Comparison of ENCODE assay signal across 8 cellular contexts in the genomic region with DNA sequence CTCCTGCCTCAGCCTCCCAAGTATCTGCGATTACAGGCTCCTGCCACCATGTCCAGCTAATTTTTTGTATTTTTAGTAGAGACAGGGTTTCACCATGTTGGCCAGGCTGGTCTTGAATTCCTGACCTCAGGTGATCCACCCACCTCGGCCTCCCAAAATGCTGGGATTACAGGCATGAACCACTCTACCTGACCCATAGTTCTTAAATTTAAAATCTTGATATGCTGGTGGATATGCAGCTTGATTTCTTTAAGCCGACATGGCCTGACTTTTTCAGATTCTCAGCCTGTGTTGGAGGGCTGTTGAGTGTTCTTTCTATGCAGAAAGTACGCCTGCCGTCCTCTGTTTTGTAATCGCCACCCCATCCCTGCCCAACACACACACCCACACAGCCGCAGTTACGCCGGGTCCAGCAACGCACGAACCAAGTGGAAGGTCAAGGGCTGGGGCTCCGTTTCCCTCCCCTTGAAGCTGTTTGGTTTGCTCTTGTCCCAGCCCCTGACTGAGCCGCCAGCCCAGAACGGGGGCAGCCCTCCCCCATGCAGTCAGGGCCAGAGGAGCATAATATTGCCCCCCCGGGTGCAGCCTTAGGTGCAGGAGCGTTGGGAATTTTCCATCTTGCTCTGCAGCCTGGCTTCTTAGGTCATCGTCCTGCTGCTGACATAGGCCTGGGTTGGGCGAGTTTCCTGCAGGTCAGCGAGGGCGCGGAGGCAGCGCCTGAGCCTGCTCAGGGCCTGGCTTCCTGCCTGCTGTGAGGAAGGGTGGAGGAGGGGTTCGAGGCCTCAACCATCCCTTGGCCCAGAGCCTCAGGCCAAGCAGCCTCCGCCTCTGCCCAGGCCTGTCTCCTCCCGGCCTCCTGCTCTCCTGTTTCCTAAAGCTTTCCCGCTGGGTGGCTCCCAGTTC. TPM values are rescaled to one million over a fixed set of nuclear protein-coding genes. Genes with fewer than 3 reads are reported as not detected.
DNase-seq lines count a peak whose midpoint lies in the region; TF ChIP-seq lines count a peak whose summit lies in the region.

No MANE protein-coding gene starts in this region.

- H3K4me1 Mint-ChIP-seq in activated naive CD8-positive, alpha-beta T cell treated with anti-CD3 and anti-CD28 coated beads for 36 hours = peaks cover 49% of the 10 kb centered on the region

- POLR2A ChIA-PET in HEK293 (lab: Yijun Ruan, JAX) = no interaction called here

- H3K4me3 ChIP-seq in HEK293 (ENCODE audit: low read depth, low read length) = no peak overlapping the region

- DNase-seq in cardiac septum (ENCODE audit: low spot score) (peak; percentile 96), pons (ENCODE audit: low spot score) (peak; percentile 54), DMS114 treated with DMSO at 0.1 percent for 48 hours (lab: John Stamatoyannopoulos, UW; ENCODE audit: unreplicated experiment) (no peak), NCI-H187 (lab: John Stamatoyannopoulos, UW) (no peak)
- DNase-seq in activated naive CD8-positive, alpha-beta T cell treated with anti-CD3 and anti-CD28 coated beads for 36 hours = no peak
- DNase-seq in activated CD8-positive, alpha-beta memory T cell treated with anti-CD3 and anti-CD28 coated beads for 24 hours = no peak

- intact Hi-C loops in cardiac septum (cut with DNase I) = loop anchor here (1.0 to 2.0 kb wide), 2 partner anchors 44 to 67 kb away; partner anchors contain the start of gene PSMA6

- TF ChIP-seq CTCF in HEK293 (tag by site-specific recombination; IDR thresholded peaks at IDR 0.05) (no peak), VCaP (conservative IDR thresholded peaks at IDR 0.05) (no peak)

- peaks cover 3% of the 10 kb centered on the region; the same call in 1 of the 2 replicates for H3K4me1 ChIP-seq in HEK293 (ENCODE audit: control insufficient read depth, insufficient read depth, low read length)

- CTCF ChIA-PET in HEK293 (lab: Yijun Ruan, JAX) = no interaction called here

- H3K36me3 Mint-ChIP-seq in activated naive CD8-positive, alpha-beta T cell treated with anti-CD3 and anti-CD28 coated beads for 36 hours = no peaks in the 10 kb centered on the region

- no peak overlapping the region for H3K4me3 Mint-ChIP-seq in activated naive CD8-positive, alpha-beta T cell treated with anti-CD3 and anti-CD28 coated beads for 36 hours

- no peaks in the 10 kb centered on the region for H3K9me3 Mint-ChIP-seq in activated naive CD8-positive, alpha-beta T cell treated with anti-CD3 and anti-CD28 coated beads for 36 hours

- no peak overlapping the region for H3K27ac Mint-ChIP-seq in activated naive CD8-positive, alpha-beta T cell treated with anti-CD3 and anti-CD28 coated beads for 36 hours

- no peaks in the 10 kb centered on the region for H3K27me3 Mint-ChIP-seq in activated naive CD8-positive, alpha-beta T cell treated with anti-CD3 and anti-CD28 coated beads for 36 hours

- H3K9me3 ChIP-seq in HEK293 (ENCODE audit: control insufficient read depth, insufficient read depth, low read depth, low read length) = no peaks in the 10 kb centered on the region

- no peaks in the 10 kb centered on the region for H3K36me3 ChIP-seq in HEK293 (ENCODE audit: control insufficient read depth in 2 of 2, insufficient read depth in 1 of 2, low read length in 2 of 2)

- H3K27ac ChIP-seq in HEK293 (ENCODE audit: extremely low read depth, low read depth, low read length) (no peak overlapping the region), VCaP (peak overlapping the region; percentile 77)

TF ChIP-seq in HEK293, 187 proteins besides CTCF, POLR2A, EP300 and RAD21:
- TF ChIP-seq, protein P1, sequence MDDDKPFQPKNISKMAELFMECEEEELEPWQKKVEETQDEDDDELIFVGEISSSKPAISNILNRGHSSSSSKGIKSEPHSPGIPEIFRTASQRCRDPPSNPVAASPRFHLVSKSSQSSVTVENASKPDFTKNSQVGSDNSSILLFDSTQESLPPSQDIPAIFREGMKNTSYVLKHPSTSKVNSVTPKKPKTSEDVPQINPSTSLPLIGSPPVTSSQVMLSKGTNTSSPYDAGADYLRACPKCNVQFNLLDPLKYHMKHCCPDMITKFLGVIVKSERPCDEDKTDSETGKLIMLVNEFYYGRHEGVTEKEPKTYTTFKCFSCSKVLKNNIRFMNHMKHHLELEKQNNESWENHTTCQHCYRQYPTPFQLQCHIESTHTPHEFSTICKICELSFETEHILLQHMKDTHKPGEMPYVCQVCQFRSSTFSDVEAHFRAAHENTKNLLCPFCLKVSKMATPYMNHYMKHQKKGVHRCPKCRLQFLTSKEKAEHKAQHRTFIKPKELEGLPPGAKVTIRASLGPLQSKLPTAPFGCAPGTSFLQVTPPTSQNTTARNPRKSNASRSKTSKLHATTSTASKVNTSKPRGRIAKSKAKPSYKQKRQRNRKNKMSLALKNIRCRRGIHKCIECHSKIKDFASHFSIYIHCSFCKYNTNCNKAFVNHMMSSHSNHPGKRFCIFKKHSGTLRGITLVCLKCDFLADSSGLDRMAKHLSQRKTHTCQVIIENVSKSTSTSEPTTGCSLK (tag by site-specific recombination; IDR thresholded peaks at IDR 0.05) = no peak
- TF ChIP-seq ZBTB21 (tag by site-specific recombination; IDR thresholded peaks at IDR 0.05) (0 out of 2 replicates have a peak, but pooled peaks have one; percentile 19), ZNF549 (tag by site-specific recombination; IDR thresholded peaks at IDR 0.05) (no peak), PBX3 (CRISPR knock-in tag; IDR thresholded peaks at IDR 0.05) (no peak), IKZF3 (tag by site-specific recombination; IDR thresholded peaks at IDR 0.05) (no peak), ZIC2 (tag by site-specific recombination; IDR thresholded peaks at IDR 0.05) (peak; percentile 84), ZFHX2 (tag by site-specific recombination; conservative IDR thresholded peaks at IDR 0.05) (0 out of 2 replicates have a peak, but pooled peaks have one; percentile 14), ZNF26 (tag by site-specific recombination; IDR thresholded peaks at IDR 0.05) (no peak), TRIM28 (IDR thresholded peaks at IDR 0.05; ENCODE audit: borderline replicate concordance, low read length) (peak; percentile 49; the same call in 1 of the 2 replicates), SETDB1 (IDR thresholded peaks at IDR 0.05; ENCODE audit: insufficient read length, low read length) (no peak), ZNF19 (tag by site-specific recombination; IDR thresholded peaks at IDR 0.05; ENCODE audit: low read depth) (no peak), KLF1 (tag by site-specific recombination; IDR thresholded peaks at IDR 0.05) (peak; percentile 46; the same call in 1 of the 2 replicates), HOXC10 (CRISPR knock-in tag; IDR thresholded peaks at IDR 0.05) (no peak), ZNF391 (tag by site-specific recombination; IDR thresholded peaks at IDR 0.05; ENCODE audit: borderline replicate concordance, low read depth) (no peak), ZNF114 (tag by site-specific recombination; IDR thresholded peaks at IDR 0.05) (no peak)
- TF ChIP-seq, protein P2, sequence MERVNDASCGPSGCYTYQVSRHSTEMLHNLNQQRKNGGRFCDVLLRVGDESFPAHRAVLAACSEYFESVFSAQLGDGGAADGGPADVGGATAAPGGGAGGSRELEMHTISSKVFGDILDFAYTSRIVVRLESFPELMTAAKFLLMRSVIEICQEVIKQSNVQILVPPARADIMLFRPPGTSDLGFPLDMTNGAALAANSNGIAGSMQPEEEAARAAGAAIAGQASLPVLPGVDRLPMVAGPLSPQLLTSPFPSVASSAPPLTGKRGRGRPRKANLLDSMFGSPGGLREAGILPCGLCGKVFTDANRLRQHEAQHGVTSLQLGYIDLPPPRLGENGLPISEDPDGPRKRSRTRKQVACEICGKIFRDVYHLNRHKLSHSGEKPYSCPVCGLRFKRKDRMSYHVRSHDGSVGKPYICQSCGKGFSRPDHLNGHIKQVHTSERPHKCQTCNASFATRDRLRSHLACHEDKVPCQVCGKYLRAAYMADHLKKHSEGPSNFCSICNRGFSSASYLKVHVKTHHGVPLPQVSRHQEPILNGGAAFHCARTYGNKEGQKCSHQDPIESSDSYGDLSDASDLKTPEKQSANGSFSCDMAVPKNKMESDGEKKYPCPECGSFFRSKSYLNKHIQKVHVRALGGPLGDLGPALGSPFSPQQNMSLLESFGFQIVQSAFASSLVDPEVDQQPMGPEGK (tag by site-specific recombination; IDR thresholded peaks at IDR 0.05) = 0 out of 2 replicates have a peak, but pooled peaks have one; percentile 18
- TF ChIP-seq, protein P3, sequence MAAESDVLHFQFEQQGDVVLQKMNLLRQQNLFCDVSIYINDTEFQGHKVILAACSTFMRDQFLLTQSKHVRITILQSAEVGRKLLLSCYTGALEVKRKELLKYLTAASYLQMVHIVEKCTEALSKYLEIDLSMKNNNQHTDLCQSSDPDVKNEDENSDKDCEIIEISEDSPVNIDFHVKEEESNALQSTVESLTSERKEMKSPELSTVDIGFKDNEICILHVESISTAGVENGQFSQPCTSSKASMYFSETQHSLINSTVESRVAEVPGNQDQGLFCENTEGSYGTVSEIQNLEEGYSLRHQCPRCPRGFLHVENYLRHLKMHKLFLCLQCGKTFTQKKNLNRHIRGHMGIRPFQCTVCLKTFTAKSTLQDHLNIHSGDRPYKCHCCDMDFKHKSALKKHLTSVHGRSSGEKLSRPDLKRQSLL (tag by site-specific recombination; IDR thresholded peaks at IDR 0.05) = peak; percentile 46; the same call in 1 of the 2 replicates

RNA-seq across cellular contexts. Expression of gene PSMA6, which starts 44.2 kb away (rescaled TPM):
- 125 TPM for total RNA-seq in cardiac septum
- total RNA-seq in activated naive CD8-positive, alpha-beta T cell treated with anti-CD3 and anti-CD28 coated beads for 36 hours = 100 to 1,000 TPM; 401 to 404 TPM

Comparison
In these comparisons a context has a peak if more than half of its experiments do, and no peak if none do; other contexts are left out.
1. DNase-seq: peak in cardiac septum (single experiment) and pons (single experiment); none in activated naive CD8-positive, alpha-beta T cell treated with anti-CD3 and anti-CD28 coated beads for 36 hours (single experiment), DMS114 treated with DMSO at 0.1 percent for 48 hours (single experiment), NCI-H187 (0 of 2) and activated CD8-positive, alpha-beta memory T cell treated with anti-CD3 and anti-CD28 coated beads for 24 hours (single experiment).